ENCODE assay signal across 1 cellular context in genomic region chr1:11253226-11253625, GRCh38.
TF ChIP-seq lines count a peak whose summit lies in the region.

No MANE protein-coding gene starts in this region.

TF ChIP-seq in HepG2, 621 proteins besides CTCF, POLR2A, EP300 and RAD21 (continued from another document):
- TF ChIP-seq ZNF280D (CRISPR knock-in tag; IDR thresholded peaks at IDR 0.05) (no peak), MIXL1 (CRISPR knock-in tag; IDR thresholded peaks at IDR 0.05) (no peak), YEATS4 (CRISPR knock-in tag; IDR thresholded peaks at IDR 0.05; ENCODE audit: borderline replicate concordance) (no peak), LBX2 (CRISPR knock-in tag; IDR thresholded peaks at IDR 0.05; ENCODE audit: borderline replicate concordance) (no peak), NFKBIZ (CRISPR knock-in tag; IDR thresholded peaks at IDR 0.05) (no peak)
- TF ChIP-seq, protein P1, sequence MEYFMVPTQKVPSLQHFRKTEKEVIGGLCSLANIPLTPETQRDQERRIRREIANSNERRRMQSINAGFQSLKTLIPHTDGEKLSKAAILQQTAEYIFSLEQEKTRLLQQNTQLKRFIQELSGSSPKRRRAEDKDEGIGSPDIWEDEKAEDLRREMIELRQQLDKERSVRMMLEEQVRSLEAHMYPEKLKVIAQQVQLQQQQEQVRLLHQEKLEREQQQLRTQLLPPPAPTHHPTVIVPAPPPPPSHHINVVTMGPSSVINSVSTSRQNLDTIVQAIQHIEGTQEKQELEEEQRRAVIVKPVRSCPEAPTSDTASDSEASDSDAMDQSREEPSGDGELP (IDR thresholded peaks at IDR 0.05; ENCODE audit: borderline replicate concordance, low read depth), result no peak
